Comparison of ENCODE assay signal across 8 cellular contexts in genomic region chr15:88620995-88621772, GRCh38. TPM values are rescaled to one million over a fixed set of nuclear protein-coding genes. Genes with fewer than 3 reads are reported as not detected.
A peak's percentile ranks its signal among the peaks of the same experiment; 100 is the strongest.
DNase-seq lines count a peak whose midpoint lies in the region; ATAC-seq, FAIRE-seq and TF ChIP-seq lines count a peak whose summit lies in the region.

A gene with protein sequence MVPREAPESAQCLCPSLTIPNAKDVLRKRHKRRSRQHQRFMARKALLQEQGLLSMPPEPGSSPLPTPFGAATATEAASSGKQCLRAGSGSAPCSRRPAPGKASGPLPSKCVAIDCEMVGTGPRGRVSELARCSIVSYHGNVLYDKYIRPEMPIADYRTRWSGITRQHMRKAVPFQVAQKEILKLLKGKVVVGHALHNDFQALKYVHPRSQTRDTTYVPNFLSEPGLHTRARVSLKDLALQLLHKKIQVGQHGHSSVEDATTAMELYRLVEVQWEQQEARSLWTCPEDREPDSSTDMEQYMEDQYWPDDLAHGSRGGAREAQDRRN (plus strand): TSS chr15:88621340. CDS start chr15:88626210, 4,870 bp downstream.

- peaks cover 0 to 1% (median 0%) of the 10 kb centered on the region in 7 donors for H3K9me3 Mint-ChIP-seq in CD4-positive, CD25-positive, alpha-beta regulatory T cell

- CTCF ChIA-PET in HepG2 (lab: Yijun Ruan, JAX; ENCODE audit: low intra/inter-chr PET ratio, low total read pairs): no interaction called here

- intact Hi-C loops in HepG2 (cut with micrococcal nuclease; ENCODE audit: unreplicated experiment): loop anchor here (10.0 kb wide), 1 partner anchor 214 kb away; no protein-coding TSS in a partner anchor

- H3K4me3 Mint-ChIP-seq in CD4-positive, CD25-positive, alpha-beta regulatory T cell: peak within 1 kb of the TSS; percentile 90 to 96 (median 91)

- H3K9ac ChIP-seq in HepG2 (ENCODE audit: insufficient read depth, low read depth, low read length): peak within 1 kb of the TSS; percentile 99

- peak within 1 kb of the TSS; percentile 95 to 99 (median 98) for H3K27ac Mint-ChIP-seq in CD4-positive, CD25-positive, alpha-beta regulatory T cell

- H3K36me3 ChIP-seq in CD4-positive, CD25-positive, alpha-beta regulatory T cell (ENCODE audit: control insufficient read depth, insufficient read depth, low read length): peaks cover 2% of the 10 kb centered on the region
- H3K36me3 ChIP-seq in HepG2 (replicated peaks in 1 of 2; ENCODE audit: control insufficient read depth in 1 of 2, insufficient read depth in 2 of 2, low read length in 2 of 2): peaks cover under 1 to 14% of the 10 kb centered on the region in 2 experiments; a peak in 2 of 5 replicates

- BruUV-seq in HepG2 (replicated peaks; lab: Mats Ljungman, UMichigan): no TSS peak

- peaks cover 54% of the 10 kb centered on the region for H3K4me1 ChIP-seq in CD4-positive, CD25-positive, alpha-beta regulatory T cell (ENCODE audit: control insufficient read depth, insufficient read depth, low read length, poor library complexity, severe bottlenecking)
- H3K4me1 ChIP-seq in HepG2 (ENCODE audit: insufficient read depth, low read length): peaks cover 46% of the 10 kb centered on the region

- POLR2A ChIA-PET in HepG2 (lab: Yijun Ruan, JAX): interaction anchor here (1.7 to 2.2 kb wide), 4 partner anchors 11 to 155 kb away, joined by 7 to 47 read pairs (median 12); partner anchors contain the start of genes ISG20, MRPL46 and MRPS11

- peaks cover 53% of the 10 kb centered on the region for H3K79me2 ChIP-seq in HepG2 (ENCODE audit: insufficient read depth, low read length)

- no peak within 1 kb of the TSS for H2AFZ ChIP-seq in HepG2 (ENCODE audit: low read length)

- H3K9me3 ChIP-seq in CD4-positive, CD25-positive, alpha-beta regulatory T cell (ENCODE audit: control insufficient read depth in 2 of 2, low read length in 2 of 2): no peaks in the 10 kb centered on the region
- no peaks in the 10 kb centered on the region for H3K9me3 ChIP-seq in HepG2 (ENCODE audit: low read length)

- peaks cover 37% of the 10 kb centered on the region for H4K20me1 ChIP-seq in HepG2 (ENCODE audit: insufficient read depth, low read length)

- H3K27me3 Mint-ChIP-seq in CD4-positive, CD25-positive, alpha-beta regulatory T cell: peaks cover 10% of the 10 kb centered on the region

- peak; percentile 76 to 81 for TF ChIP-seq POLR2A in HepG2 (IDR thresholded peaks at IDR 0.05; ENCODE audit: insufficient read depth in 1 of 2, low read depth in 2 of 2, low read length in 2 of 2)

- FAIRE-seq in HepG2 (lab: Jason Lieb, UNC): peak; percentile 72

- no peaks in the 10 kb centered on the region for H3K27me3 ChIP-seq in CD4-positive, CD25-positive, alpha-beta regulatory T cell (ENCODE audit: control insufficient read depth, insufficient read depth, low read length)
- H3K27me3 ChIP-seq in HepG2 (ENCODE audit: control insufficient read depth in 1 of 2, insufficient read depth in 2 of 2, low read length in 2 of 2): no peaks in the 10 kb centered on the region

- peaks cover 11 to 51% (median 38%) of the 10 kb centered on the region in 4 donors for H3K4me1 Mint-ChIP-seq in CD4-positive, CD25-positive, alpha-beta regulatory T cell

- peak; percentile 90 to 92 for ATAC-seq in CD4-positive, CD25-positive, alpha-beta regulatory T cell (ENCODE audit: low read depth in 2 of 2)
- ATAC-seq in GM19438 (IDR thresholded peaks at IDR 0.05; ENCODE audit: low read depth, unreplicated experiment) (peak; percentile 91), HG03571 (IDR thresholded peaks at IDR 0.05; ENCODE audit: unreplicated experiment) (peak; percentile 97), HepG2 (peak; percentile 92)

- WGBS in HepG2 (ENCODE audit: low lambda C conversion rate): 1% methylated on average over 20 of the region's 71 CpGs

- H3K4me3 ChIP-seq in CD4-positive, CD25-positive, alpha-beta regulatory T cell (ENCODE audit: low read depth, low read length): peak within 1 kb of the TSS; percentile 93
- peak within 1 kb of the TSS; percentile 87 to 96 (median 94) for H3K4me3 ChIP-seq in HepG2 (replicated peaks in 1 of 3; ENCODE audit: insufficient read depth in 1 of 3, low read depth in 2 of 3, low read length in 3 of 3)

- in situ Hi-C loops in HepG2 (cut with HindIII; ENCODE audit: extremely low pct_ligation_motif_present, low pct_unique_long_range_greater_than_20kb): no loop called here

- H3K27ac ChIP-seq in CD4-positive, CD25-positive, alpha-beta regulatory T cell (ENCODE audit: insufficient read depth, low read length, poor library complexity, severe bottlenecking): peak within 1 kb of the TSS; percentile 90
- peak within 1 kb of the TSS; percentile 93 for H3K27ac ChIP-seq in HepG2 (ENCODE audit: extremely low read length, insufficient read depth, low read length)

- peak; percentile 42 for TF ChIP-seq RAD21 in HepG2 (CRISPR knock-in tag; IDR thresholded peaks at IDR 0.05)

- TF ChIP-seq EP300 in HepG2 (IDR thresholded peaks at IDR 0.05; ENCODE audit: low read depth in 2 of 2, low read length in 2 of 2) (no peak), HepG2 (CRISPR knock-in tag; IDR thresholded peaks at IDR 0.05; ENCODE audit: borderline replicate concordance) (no peak)

- TF ChIP-seq CTCF in HepG2 (CRISPR knock-in tag; IDR thresholded peaks at IDR 0.05): peak; percentile 26; the same call in 1 of the 2 replicates

- H3K4me2 ChIP-seq in HepG2 (ENCODE audit: low read depth, low read length): peak within 1 kb of the TSS; percentile 84

- no peaks in the 10 kb centered on the region for H3K36me3 Mint-ChIP-seq in CD4-positive, CD25-positive, alpha-beta regulatory T cell

- peak; percentile 94 to 97 (median 96) for DNase-seq in CD4-positive, CD25-positive, alpha-beta regulatory T cell
- peak; percentile 94 for DNase-seq in NCI-H774 (lab: John Stamatoyannopoulos, UW)
- peak; percentile 84 to 94 for DNase-seq in activated CD4-positive, alpha-beta T cell treated with anti-CD3 and anti-CD28 coated beads, Interleukin-2, amount 50 U/mL, for 24 hours (ENCODE audit: low read depth in 1 of 2, low spot score in 1 of 2)
- DNase-seq in dermis blood vessel endothelial cell: peak; percentile 97
- DNase-seq in HepG2 (ENCODE audit: low spot score): peak; percentile 92
- peak; percentile 90 to 91 for DNase-seq in stimulated activated CD4-positive, alpha-beta T cell treated with anti-CD3 and anti-CD28 coated beads, Interleukin-2, amount 100 ng/mL, for 48 hours

TF ChIP-seq in HepG2, 621 proteins besides CTCF, POLR2A, EP300 and RAD21 (continues in another document):
- TF ChIP-seq, protein P1, sequence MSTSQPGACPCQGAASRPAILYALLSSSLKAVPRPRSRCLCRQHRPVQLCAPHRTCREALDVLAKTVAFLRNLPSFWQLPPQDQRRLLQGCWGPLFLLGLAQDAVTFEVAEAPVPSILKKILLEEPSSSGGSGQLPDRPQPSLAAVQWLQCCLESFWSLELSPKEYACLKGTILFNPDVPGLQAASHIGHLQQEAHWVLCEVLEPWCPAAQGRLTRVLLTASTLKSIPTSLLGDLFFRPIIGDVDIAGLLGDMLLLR (CRISPR knock-in tag; IDR thresholded peaks at IDR 0.05): peak; percentile 94
- no peak for TF ChIP-seq FOXA1 (IDR thresholded peaks at IDR 0.05)
- TF ChIP-seq FOXA1 (CRISPR knock-in tag; IDR thresholded peaks at IDR 0.05): no peak
- TF ChIP-seq DMAP1 (CRISPR knock-in tag; IDR thresholded peaks at IDR 0.05): peak; percentile 99
- TF ChIP-seq NCOR1 (IDR thresholded peaks at IDR 0.05; ENCODE audit: borderline replicate concordance, low read length): no peak; the same call in 1 of the 2 replicates
- no peak for TF ChIP-seq ZNF382 (CRISPR knock-in tag; IDR thresholded peaks at IDR 0.05; ENCODE audit: borderline replicate concordance)
- peak; percentile 63 for TF ChIP-seq HNRNPLL (IDR thresholded peaks at IDR 0.05; ENCODE audit: low read depth, low read length, poor library complexity, severe bottlenecking)
- TF ChIP-seq ZBTB21 (CRISPR knock-in tag; IDR thresholded peaks at IDR 0.05): no peak
- no peak for TF ChIP-seq PAX8 (CRISPR knock-in tag; IDR thresholded peaks at IDR 0.05; ENCODE audit: borderline replicate concordance)
- no peak for TF ChIP-seq ZMAT5 (CRISPR knock-in tag; IDR thresholded peaks at IDR 0.05; ENCODE audit: borderline replicate concordance, low read depth)
- no peak for TF ChIP-seq SIX4 (CRISPR knock-in tag; IDR thresholded peaks at IDR 0.05)
- TF ChIP-seq ZNF232 (CRISPR knock-in tag; IDR thresholded peaks at IDR 0.05; ENCODE audit: borderline replicate concordance): peak; percentile 72; the same call in 1 of the 2 replicates
- TF ChIP-seq ARNT (IDR thresholded peaks at IDR 0.05): no peak

RNA-seq across cellular contexts. Expression of the gene that starts here (rescaled TPM):
- 52.4 TPM for total RNA-seq in CD4-positive, CD25-positive, alpha-beta regulatory T cell
- 10 to 100 TPM; 28.7 to 37.7 (median 35.4) TPM for polyA plus RNA-seq in CD4-positive, CD25-positive, alpha-beta regulatory T cell
- total RNA-seq in dermis blood vessel endothelial cell (58.9 and 73.0 TPM in 2 replicates), HepG2 (2016; rRNA removed; fragmentation: Illumina TruSeq; extraction: Trizol) (115 and 118 TPM in 2 replicates)
- 24.6 and 27.1 TPM in 2 replicates for total RNA-seq in HepG2 (2016; cell fraction: cytosol; rRNA removed; fragmentation: Illumina TruSeq; extraction: Trizol; ENCODE audit: low read depth)
- total RNA-seq in HepG2 (2016; cell fraction: insoluble cytoplasmic fraction; rRNA removed; fragmentation: Illumina TruSeq; extraction: Trizol): 110 and 117 TPM in 2 replicates
- 71.0 and 75.9 TPM in 2 replicates for total RNA-seq in HepG2 (2016; cell fraction: membrane; rRNA removed; fragmentation: Illumina TruSeq; extraction: Trizol)
- 82.3 and 94.1 TPM in 2 replicates for total RNA-seq in HepG2 (2016; cell fraction: nucleus; rRNA removed; fragmentation: Illumina TruSeq; extraction: Trizol)
- 51.3 and 55.2 TPM in 2 replicates for polyA plus RNA-seq in HepG2 (2011; rRNA removed)
- 39.7 and 48.8 TPM in 2 replicates for polyA plus RNA-seq in HepG2 (2011; cell fraction: cytosol; rRNA removed)
- 115 and 142 TPM in 2 replicates for polyA plus RNA-seq in HepG2 (2011; cell fraction: nucleus; rRNA removed)
- 26.8 and 40.4 TPM in 2 replicates for polyA plus RNA-seq in HepG2 (2012)
- 11.0 and 11.5 TPM in 2 replicates for polyA plus RNA-seq in HepG2 (2016; cell fraction: cytosol; fragmentation: Illumina TruSeq; extraction: Trizol; ENCODE audit: low read depth)
- polyA plus RNA-seq in HepG2 (2016; cell fraction: insoluble cytoplasmic fraction; fragmentation: Illumina TruSeq; extraction: Trizol; ENCODE audit: low read depth): 70.1 and 79.0 TPM in 2 replicates
- 28.4 and 28.6 TPM in 2 replicates for polyA plus RNA-seq in HepG2 (2016; cell fraction: membrane; fragmentation: Illumina TruSeq; extraction: Trizol; ENCODE audit: low read depth)
- polyA plus RNA-seq in HepG2 (2016; cell fraction: nucleus; fragmentation: Illumina TruSeq; extraction: Trizol; ENCODE audit: insufficient read depth, low read depth): 90.9 and 95.3 TPM in 2 replicates
- polyA minus RNA-seq in HepG2 (2011; rRNA and poly(A)+ RNA removed; ENCODE audit: low replicate concordance): 70.6 and 173 TPM in 2 replicates
- polyA minus RNA-seq in HepG2 (2011; cell fraction: cytosol; rRNA and poly(A)+ RNA removed): 44.6 and 50.4 TPM in 2 replicates
- 117 and 130 TPM in 2 replicates for polyA minus RNA-seq in HepG2 (2011; cell fraction: nucleus; rRNA and poly(A)+ RNA removed)

Comparison
In these comparisons a context has a peak if more than half of its experiments do, and no peak if none do; other contexts are left out.
1. Peak in every context shown above with its lines: DNase-seq, ATAC-seq, H3K4me3 ChIP-seq and H3K27ac ChIP-seq.